ENCODE assay signal across 27 cellular contexts in genomic region chr9:38213591-38213990, GRCh38.
"Had no signal": no experiment of that assay in that cellular context is flagged by ENCODE, and none has a peak within 500 bp of the region (broad histone marks: within the 10 kb centered on the region; RNA-seq: fewer than 3 reads in every experiment).

No MANE protein-coding gene starts in this region.

- H3K4me3 ChIP-seq: ascending aorta, dorsolateral prefrontal cortex, gastrocnemius medialis, heart right ventricle had no signal

- H3K4me1 ChIP-seq: ascending aorta, gastrocnemius medialis, heart right ventricle had no signal

- ATAC-seq: activated CD4-positive, alpha-beta T cell treated with anti-CD3 and anti-CD28 coated beads for 36 hours; activated naive CD4-positive, alpha-beta T cell treated with anti-CD3 and anti-CD28 coated beads, Interleukin-2, amount 50 U/mL, for 72 hours; activated T-cell treated with anti-CD3 and anti-CD28 coated beads, Interleukin-2, amount 50 U/mL, for 72 hours; effector memory CD8-positive, alpha-beta T cell; esophagus mucosa; foreskin keratinocyte; gastrocnemius medialis; heart right ventricle had no signal

- DNase-seq: activated CD4-positive, alpha-beta memory T cell treated with anti-CD3 and anti-CD28 coated beads for 36 hours; activated CD4-positive, alpha-beta T cell treated with anti-CD3 and anti-CD28 coated beads for 36 hours; activated CD4-positive, alpha-beta T cell treated with anti-CD3 and anti-CD28 coated beads, Interleukin-2, amount 10 ng/mL, durations not matched to agents 24 days and 14 days; activated CD4-positive, CD25-positive, alpha-beta regulatory T cell; activated CD4-positive, CD25-positive, alpha-beta regulatory T cell treated with anti-CD3 and anti-CD28 coated beads, Interleukin-2, amount 50 U/mL, for 72 hours; activated CD8-positive, alpha-beta memory T cell treated with anti-CD3 and anti-CD28 coated beads, Interleukin-2, amount 50 U/mL, for 48 hours; activated gamma-delta T cell; activated naive CD4-positive, alpha-beta T cell; activated naive CD4-positive, alpha-beta T cell treated with anti-CD3 and anti-CD28 coated beads, Interleukin-2, amount 10 ng/mL, durations not matched to agents 7 days and 5 days; activated naive CD8-positive, alpha-beta T cell treated with anti-CD3 and anti-CD28 coated beads, Interleukin-2, amount 10 ng/mL, durations not matched to agents 7 days and 5 days; activated T-cell treated with anti-CD3 and anti-CD28 coated beads for 4 hours; activated T-cell treated with anti-CD3 and anti-CD28 coated beads, Interleukin-2, amount 50 U/mL, for 24 hours; activated T-cell treated with anti-CD3 and anti-CD28 coated beads, Interleukin-2, amount 50 U/mL, for 72 hours; brain microvascular endothelial cell; caudate nucleus; cortex of kidney; dorsolateral prefrontal cortex; effector CD4-positive, alpha-beta T cell; effector memory CD8-positive, alpha-beta T cell; foreskin keratinocyte; gastrocnemius medialis; heart right ventricle; T-helper 2 cell had no signal

- H3K27ac ChIP-seq: ascending aorta, brain microvascular endothelial cell, dorsolateral prefrontal cortex, foreskin keratinocyte, gastrocnemius medialis, heart right ventricle had no signal

- H3K36me3 ChIP-seq: ascending aorta, brain microvascular endothelial cell, gastrocnemius medialis, heart right ventricle had no signal

- H3K27me3 ChIP-seq: ascending aorta, gastrocnemius medialis had no signal

- FAIRE-seq: colon had no signal

- H3K9me3 ChIP-seq: ascending aorta, gastrocnemius medialis, heart right ventricle had no signal
